In the genomic region with DNA sequence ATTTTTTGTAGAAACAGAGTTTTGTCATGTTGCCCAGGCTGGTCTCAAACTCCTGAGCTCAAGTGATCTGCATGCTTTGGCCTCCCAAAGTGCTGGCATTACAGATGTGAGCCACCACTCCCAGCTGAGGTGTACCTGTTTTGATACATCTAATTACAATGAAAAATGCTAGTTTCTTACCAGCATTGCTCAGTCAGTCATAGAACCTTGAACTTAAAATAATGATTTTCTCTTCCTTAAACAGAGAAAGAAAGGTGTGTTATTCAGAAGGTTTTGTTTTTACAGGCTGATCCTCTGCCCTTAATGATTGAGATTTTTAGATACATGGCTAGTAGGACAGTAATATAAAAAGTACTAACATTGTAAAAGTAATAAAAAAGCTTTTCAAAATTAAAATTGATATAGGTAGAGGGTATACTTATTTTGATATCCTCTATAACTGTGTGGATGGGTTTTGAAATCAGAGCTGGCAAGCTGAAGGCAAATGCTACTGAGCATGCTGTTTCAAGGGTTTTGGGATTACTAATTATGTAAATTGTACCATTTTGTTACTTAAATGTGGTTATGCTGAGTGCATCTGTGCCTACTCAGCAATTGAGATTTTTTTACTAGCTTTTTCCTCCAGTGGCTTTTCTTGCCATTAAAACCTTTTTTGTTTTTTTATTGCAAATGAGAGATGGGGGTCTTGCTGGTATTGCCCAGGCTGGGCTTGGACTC, we compare ENCODE assay signal across 10 cellular contexts. TPM values are rescaled to one million over a fixed set of nuclear protein-coding genes. Genes with fewer than 3 reads are reported as not detected.
A peak's percentile ranks its signal among the peaks of the same experiment; 100 is the strongest.
DNase-seq lines count a peak whose midpoint lies in the region; ATAC-seq and TF ChIP-seq lines count a peak whose summit lies in the region.
"Had no signal": no experiment of that assay in that cellular context is flagged by ENCODE, and none has a peak within 500 bp of the region (broad histone marks: within the 10 kb centered on the region; RNA-seq: fewer than 3 reads in every experiment).

No MANE protein-coding gene starts in this region.

- peaks cover 92% of the 10 kb centered on the region for H3K4me1 Mint-ChIP-seq in stimulated activated naive CD8-positive, alpha-beta T cell treated with anti-CD3 and anti-CD28 coated beads, Interleukin-15, amount 100 ng/mL, for 72 hours

- H3K9me3 ChIP-seq in spleen = no peaks in the 10 kb centered on the region

- H3K79me2 ChIP-seq in KMS-11 (ENCODE audit: insufficient read depth, low read depth) = peaks cover 100% of the 10 kb centered on the region

- H3K4me3 Mint-ChIP-seq in stimulated activated naive CD8-positive, alpha-beta T cell treated with anti-CD3 and anti-CD28 coated beads, Interleukin-15, amount 100 ng/mL, for 72 hours = peak overlapping the region in 1 of 2 donors; percentile 12

- H3K27ac ChIP-seq in KMS-11 (peak overlapping the region; percentile 16), spleen (no peak overlapping the region)

- H3K27me3 ChIP-seq in KMS-11 (ENCODE audit: insufficient read depth, low read depth) = no peaks in the 10 kb centered on the region
- no peaks in the 10 kb centered on the region for H3K27me3 ChIP-seq in spleen (replicated peaks in 1 of 7)

- H3K9me3 Mint-ChIP-seq in stimulated activated naive CD8-positive, alpha-beta T cell treated with anti-CD3 and anti-CD28 coated beads, Interleukin-15, amount 100 ng/mL, for 72 hours = no peaks in the 10 kb centered on the region

- H3K4me1 ChIP-seq in KMS-11 (ENCODE audit: low read depth, poor library complexity, severe bottlenecking) (peaks cover 75% of the 10 kb centered on the region), spleen (peaks cover 25 to 100% (median 75%) of the 10 kb centered on the region in 6 donors)

- intact Hi-C loops in spleen (cut with DNase I; ENCODE audit: low total_unique reads) = no loop called here

- ATAC-seq in HG02610 (IDR thresholded peaks at IDR 0.05; ENCODE audit: unreplicated experiment) = peak; percentile 88
- ATAC-seq in stimulated activated naive CD8-positive, alpha-beta T cell treated with anti-CD3 and anti-CD28 coated beads, Interleukin-15, amount 100 ng/mL, for 72 hours = peak; percentile 87
- ATAC-seq: esophagus mucosa had no signal

- H3K27me3 Mint-ChIP-seq in stimulated activated naive CD8-positive, alpha-beta T cell treated with anti-CD3 and anti-CD28 coated beads, Interleukin-15, amount 100 ng/mL, for 72 hours = no peaks in the 10 kb centered on the region

- H3K9ac ChIP-seq in KMS-11 = no peak overlapping the region

- peak overlapping the region; percentile 69 for H3K4me2 ChIP-seq in KMS-11

- H2AFZ ChIP-seq in KMS-11 (ENCODE audit: low read depth) = no peak overlapping the region

- peak overlapping the region in 1 of 2 donors; percentile 27 for H3K27ac Mint-ChIP-seq in stimulated activated naive CD8-positive, alpha-beta T cell treated with anti-CD3 and anti-CD28 coated beads, Interleukin-15, amount 100 ng/mL, for 72 hours

- TF ChIP-seq POLR2A in spleen (IDR thresholded peaks at IDR 0.05) = no peak

- H3K36me3 ChIP-seq in KMS-11 (ENCODE audit: insufficient read depth) (no peaks in the 10 kb centered on the region; the same call in 1 of the 2 replicates), spleen (peaks cover 0 to 39% (median 0%) of the 10 kb centered on the region in 6 donors)

- H3K4me3 ChIP-seq in KMS-11 (IDR thresholded peaks at IDR 0.05; ENCODE audit: insufficient read depth, low read depth, low read length) (no peak overlapping the region), spleen (no peak overlapping the region)

- peak; percentile 14 for DNase-seq in stimulated activated CD4-positive, alpha-beta T cell treated with anti-CD3 and anti-CD28 coated beads, Interleukin-1b, Interleukin-23, amount 100 ng/mL, for 48 hours
- no peak for DNase-seq in stimulated activated CD4-positive, alpha-beta T cell treated with anti-CD3 and anti-CD28 coated beads, Interleukin-12 subunit alpha, Interleukin-12 subunit beta, amount 100 ng/mL, for 4 hours
- DNase-seq in stimulated activated naive CD8-positive, alpha-beta T cell treated with anti-CD3 and anti-CD28 coated beads, Interleukin-15, amount 100 ng/mL, for 72 hours = no peak
- DNase-seq in dedifferentiated amniotic fluid mesenchymal stem cell (ENCODE audit: extremely low spot score) (no peak), GM19240 (ENCODE audit: insufficient read length, low spot score) (no peak), spleen (no peak)
- DNase-seq: NCI-H1048 had no signal

- peaks cover 94% of the 10 kb centered on the region for H4K20me1 ChIP-seq in KMS-11 (ENCODE audit: insufficient read depth)

- TF ChIP-seq CTCF in KMS-11 (conservative IDR thresholded peaks at IDR 0.05; ENCODE audit: low read depth, low read length) (no peak), spleen (IDR thresholded peaks at IDR 0.05 in 8 of 11, conservative IDR thresholded peaks at IDR 0.05 in 3 of 11) (no peak)

RNA-seq across cellular contexts. Expression of gene PRRC2C, which starts 16.1 kb away (rescaled TPM):
- total RNA-seq in spleen = 100 to 1,000 TPM; 142 to 216 (median 186) TPM
- polyA plus RNA-seq in spleen = 10 to 100 TPM; 30.1 to 52.1 (median 35.2) TPM
